Comparison of ENCODE assay signal across 16 cellular contexts in genomic region chr12:31280183-31280582, GRCh38. TPM values are rescaled to one million over a fixed set of nuclear protein-coding genes. Genes with fewer than 3 reads are reported as not detected.
DNase-seq lines count a peak whose midpoint lies in the region; ATAC-seq and TF ChIP-seq lines count a peak whose summit lies in the region.
"Had no signal": no experiment of that assay in that cellular context is flagged by ENCODE, and none has a peak within 500 bp of the region (broad histone marks: within the 10 kb centered on the region; RNA-seq: fewer than 3 reads in every experiment).

No MANE protein-coding gene starts in this region.

- intact Hi-C loops in aorta (cut with DNase I): no loop called here

- H4K20me1 ChIP-seq in MM.1S (ENCODE audit: insufficient read depth, low read length): no peaks in the 10 kb centered on the region

- no peak for DNase-seq in activated T-cell treated with anti-CD3 and anti-CD28 coated beads, Interleukin-2, amount 50 U/mL, for 24 hours
- no peak for DNase-seq in activated T-cell treated with anti-CD3 and anti-CD28 coated beads, Interleukin-2, amount 50 U/mL, for 72 hours
- DNase-seq in central memory CD8-positive, alpha-beta T cell (ENCODE audit: low spot score in 2 of 2): no peak
- no peak for DNase-seq in progenitor cell of endocrine pancreas (ENCODE audit: low spot score, unreplicated experiment)
- no peak for DNase-seq in aorta
- no peak for DNase-seq in MM.1S
- DNase-seq: C1 segment of cervical spinal cord, DMS153, HCEC 1CT, NCI-H146, NCI-H2081 treated with DMSO at 0.1 percent for 48 hours, NCI-H226, NCI-H526 treated with DMSO at 0.1 percent for 48 hours, RPMI8226 had no signal

- H3K4me1 Mint-ChIP-seq in activated T-cell treated with anti-CD3 and anti-CD28 coated beads, Interleukin-2, amount 50 U/mL, for 24 hours (ENCODE audit: low read depth): no peaks in the 10 kb centered on the region
- no peaks in the 10 kb centered on the region for H3K4me1 Mint-ChIP-seq in activated T-cell treated with anti-CD3 and anti-CD28 coated beads, Interleukin-2, amount 50 U/mL, for 72 hours (ENCODE audit: low read depth)
- H3K4me1 Mint-ChIP-seq in central memory CD8-positive, alpha-beta T cell: no peaks in the 10 kb centered on the region
- peaks cover 29% of the 10 kb centered on the region for H3K4me1 Mint-ChIP-seq in progenitor cell of endocrine pancreas (ENCODE audit: low read depth)

- H3K36me3 ChIP-seq in aorta (ENCODE audit: control insufficient read depth in 1 of 2, insufficient read depth in 2 of 2, low read length in 1 of 2) (no peaks in the 10 kb centered on the region), MM.1S (replicated peaks; ENCODE audit: insufficient read depth, low read length) (peaks cover 10% of the 10 kb centered on the region; the same call in 1 of the 2 replicates)

- peak overlapping the region; percentile 22 for H3K27ac Mint-ChIP-seq in activated T-cell treated with anti-CD3 and anti-CD28 coated beads, Interleukin-2, amount 50 U/mL, for 24 hours
- no peak overlapping the region for H3K27ac Mint-ChIP-seq in activated T-cell treated with anti-CD3 and anti-CD28 coated beads, Interleukin-2, amount 50 U/mL, for 72 hours
- peak overlapping the region; percentile 63 for H3K27ac Mint-ChIP-seq in central memory CD8-positive, alpha-beta T cell (ENCODE audit: low read depth)
- H3K27ac Mint-ChIP-seq in progenitor cell of endocrine pancreas: peak overlapping the region; percentile 4

- no peaks in the 10 kb centered on the region for H3K9me2 ChIP-seq in MM.1S (replicated peaks; ENCODE audit: insufficient read depth, low read length)

- H3K9me3 ChIP-seq in aorta (ENCODE audit: control insufficient read depth, low read length): no peaks in the 10 kb centered on the region
- no peaks in the 10 kb centered on the region for H3K9me3 ChIP-seq in MM.1S (replicated peaks; ENCODE audit: insufficient read depth, low read length)

- H3K36me3 Mint-ChIP-seq in activated T-cell treated with anti-CD3 and anti-CD28 coated beads, Interleukin-2, amount 50 U/mL, for 24 hours (ENCODE audit: low read depth): peaks cover 91% of the 10 kb centered on the region
- H3K36me3 Mint-ChIP-seq in activated T-cell treated with anti-CD3 and anti-CD28 coated beads, Interleukin-2, amount 50 U/mL, for 72 hours (ENCODE audit: insufficient read depth in 2 of 2): peaks cover 12 to 30% of the 10 kb centered on the region in 2 donors
- H3K36me3 Mint-ChIP-seq in central memory CD8-positive, alpha-beta T cell (ENCODE audit: insufficient read depth): peaks cover 48% of the 10 kb centered on the region
- H3K36me3 Mint-ChIP-seq in progenitor cell of endocrine pancreas (ENCODE audit: insufficient read depth): peaks cover 44% of the 10 kb centered on the region

- H3K27ac ChIP-seq in aorta (ENCODE audit: low read depth in 1 of 2, low read length in 2 of 2) (no peak overlapping the region), MM.1S (ENCODE audit: low read length) (no peak overlapping the region)

- no peaks in the 10 kb centered on the region for H3K27me3 Mint-ChIP-seq in activated T-cell treated with anti-CD3 and anti-CD28 coated beads, Interleukin-2, amount 50 U/mL, for 24 hours
- H3K27me3 Mint-ChIP-seq in activated T-cell treated with anti-CD3 and anti-CD28 coated beads, Interleukin-2, amount 50 U/mL, for 72 hours (ENCODE audit: low read depth): no peaks in the 10 kb centered on the region
- no peaks in the 10 kb centered on the region for H3K27me3 Mint-ChIP-seq in central memory CD8-positive, alpha-beta T cell
- no peaks in the 10 kb centered on the region for H3K27me3 Mint-ChIP-seq in progenitor cell of endocrine pancreas

- TF ChIP-seq CTCF in progenitor cell of endocrine pancreas (IDR thresholded peaks at IDR 0.05; ENCODE audit: unreplicated experiment): no peak
- TF ChIP-seq CTCF in MM.1S (IDR thresholded peaks at IDR 0.05; ENCODE audit: low read length): no peak

- no peaks in the 10 kb centered on the region for H3K4me1 ChIP-seq in aorta (ENCODE audit: control insufficient read depth in 1 of 2, insufficient read depth in 2 of 2, low read length in 2 of 2)
- H3K4me1 ChIP-seq in MM.1S (ENCODE audit: low read length): no peaks in the 10 kb centered on the region

- H3F3A ChIP-seq in MM.1S (ENCODE audit: insufficient read depth, low read length): no peaks in the 10 kb centered on the region

- H3K4me3 ChIP-seq in aorta (ENCODE audit: low read length in 2 of 2) (no peak overlapping the region), MM.1S (ENCODE audit: low read length) (no peak overlapping the region)

- ATAC-seq in activated T-cell treated with anti-CD3 and anti-CD28 coated beads, Interleukin-2, amount 50 U/mL, for 72 hours (replicated peaks in 1 of 2): no peak
- no peak for ATAC-seq in central memory CD8-positive, alpha-beta T cell (replicated peaks; ENCODE audit: extremely low read depth, poor library complexity, severe bottlenecking)
- no peak for ATAC-seq in GM21825 (IDR thresholded peaks at IDR 0.05; ENCODE audit: unreplicated experiment)
- no peak for ATAC-seq in HG03442 (IDR thresholded peaks at IDR 0.05; ENCODE audit: unreplicated experiment)
- ATAC-seq in aorta (ENCODE audit: low FRiP score): no peak

- H3K4me2 ChIP-seq in MM.1S (ENCODE audit: low read depth, low read length): no peak overlapping the region

- H3K4me3 Mint-ChIP-seq in activated T-cell treated with anti-CD3 and anti-CD28 coated beads, Interleukin-2, amount 50 U/mL, for 24 hours: no peak overlapping the region
- no peak overlapping the region for H3K4me3 Mint-ChIP-seq in activated T-cell treated with anti-CD3 and anti-CD28 coated beads, Interleukin-2, amount 50 U/mL, for 72 hours
- H3K4me3 Mint-ChIP-seq in central memory CD8-positive, alpha-beta T cell: no peak overlapping the region
- H3K4me3 Mint-ChIP-seq in progenitor cell of endocrine pancreas (ENCODE audit: low read depth): no peak overlapping the region

- no peaks in the 10 kb centered on the region for H3K79me2 ChIP-seq in MM.1S (ENCODE audit: low read length)

- H3K9ac ChIP-seq in MM.1S (ENCODE audit: low read length): no peak overlapping the region

- H3K9me3 Mint-ChIP-seq in activated T-cell treated with anti-CD3 and anti-CD28 coated beads, Interleukin-2, amount 50 U/mL, for 24 hours: no peaks in the 10 kb centered on the region
- H3K9me3 Mint-ChIP-seq in activated T-cell treated with anti-CD3 and anti-CD28 coated beads, Interleukin-2, amount 50 U/mL, for 72 hours: no peaks in the 10 kb centered on the region
- no peaks in the 10 kb centered on the region for H3K9me3 Mint-ChIP-seq in central memory CD8-positive, alpha-beta T cell
- H3K9me3 Mint-ChIP-seq in progenitor cell of endocrine pancreas (ENCODE audit: low read depth): peaks cover 3% of the 10 kb centered on the region

- H3K27me3 ChIP-seq in aorta (ENCODE audit: control insufficient read depth in 1 of 2, insufficient read depth in 2 of 2, low read length in 1 of 2) (no peaks in the 10 kb centered on the region), MM.1S (replicated peaks; ENCODE audit: insufficient read depth, low read length) (no peaks in the 10 kb centered on the region)

- no peak overlapping the region for H2AFZ ChIP-seq in MM.1S (ENCODE audit: low read length)

RNA-seq across cellular contexts. Expression of gene SINHCAF, which starts 45.8 kb away (rescaled TPM):
- total RNA-seq in activated T-cell treated with anti-CD3 and anti-CD28 coated beads, Interleukin-2, amount 50 U/mL, for 72 hours: 100 to 1,000 TPM; 189 to 216 TPM
- total RNA-seq in progenitor cell of endocrine pancreas (391 and 408 TPM in 2 replicates), aorta (10 to 100 TPM; 17.6 to 23.6 TPM)
- polyA plus RNA-seq in aorta: 10 to 100 TPM in 1 of 2 donors, 1 to 10 TPM in 1; 3.7 to 11.1 TPM

Comparison
In these comparisons a context has a peak if more than half of its experiments do, and no peak if none do; other contexts are left out.
1. RNA of gene SINHCAF, which starts 45.8 kb away (total RNA-seq): 391 to 408 TPM in progenitor cell of endocrine pancreas and 189 to 216 TPM in activated T-cell treated with anti-CD3 and anti-CD28 coated beads, Interleukin-2, amount 50 U/mL, for 72 hours; 17.6 to 23.6 TPM in aorta; every median in the first group is over 4 times any median in the second.